Comparison of ENCODE assay signal across 25 cellular contexts in genomic region chr2:238964544-238965113, GRCh38.
"Had no signal": no experiment of that assay in that cellular context is flagged by ENCODE, and none has a peak within 500 bp of the region (broad histone marks: within the 10 kb centered on the region; RNA-seq: fewer than 3 reads in every experiment).

No MANE protein-coding gene starts in this region.

- ATAC-seq: left colon, natural killer cell had no signal

- H3K27ac Mint-ChIP-seq: mesothelial cell of epicardium; natural killer cell; progenitor cell of endocrine pancreas; stimulated activated effector memory CD8-positive, alpha-beta T cell treated with anti-CD3 and anti-CD28 coated beads, Interleukin-12 subunit alpha, Interleukin-12 subunit beta, amount 100 ng/mL, for 72 hours; stimulated activated naive CD8-positive, alpha-beta T cell treated with anti-CD3 and anti-CD28 coated beads, Interleukin-15, Interleukin-2, amounts not matched to agents 100 ng/mL and 50 ng/mL, for 24 hours had no signal

- H3K9me3 Mint-ChIP-seq: natural killer cell; stimulated activated effector memory CD8-positive, alpha-beta T cell treated with anti-CD3 and anti-CD28 coated beads, Interleukin-12 subunit alpha, Interleukin-12 subunit beta, amount 100 ng/mL, for 72 hours; stimulated activated naive CD8-positive, alpha-beta T cell treated with anti-CD3 and anti-CD28 coated beads, Interleukin-15, Interleukin-2, amounts not matched to agents 100 ng/mL and 50 ng/mL, for 24 hours had no signal

- FAIRE-seq: kidney had no signal

- H3K4me3 Mint-ChIP-seq: mesothelial cell of epicardium; naive B cell; natural killer cell; neural crest cell; stimulated activated effector memory CD8-positive, alpha-beta T cell treated with anti-CD3 and anti-CD28 coated beads, Interleukin-12 subunit alpha, Interleukin-12 subunit beta, amount 100 ng/mL, for 72 hours; stimulated activated naive CD8-positive, alpha-beta T cell treated with anti-CD3 and anti-CD28 coated beads, Interleukin-15, Interleukin-2, amounts not matched to agents 100 ng/mL and 50 ng/mL, for 24 hours had no signal

- H3K4me1 Mint-ChIP-seq: natural killer cell; stimulated activated effector memory CD8-positive, alpha-beta T cell treated with anti-CD3 and anti-CD28 coated beads, Interleukin-12 subunit alpha, Interleukin-12 subunit beta, amount 100 ng/mL, for 72 hours had no signal

- H3K4me1 ChIP-seq: left ventricle myocardium inferior, parathyroid adenoma, right atrium auricular region, right lobe of liver, spleen, suprapubic skin, tibial artery, uterus had no signal

- H2AFZ ChIP-seq: parathyroid adenoma had no signal

- H3K79me2 ChIP-seq: parathyroid adenoma had no signal

- H3K36me3 Mint-ChIP-seq: mesothelial cell of epicardium; naive B cell; natural killer cell; stimulated activated effector memory CD8-positive, alpha-beta T cell treated with anti-CD3 and anti-CD28 coated beads, Interleukin-12 subunit alpha, Interleukin-12 subunit beta, amount 100 ng/mL, for 72 hours had no signal

- H3K27ac ChIP-seq: left ventricle myocardium inferior, parathyroid adenoma, right atrium auricular region, right lobe of liver, skin epidermis, spleen, suprapubic skin, thoracic aorta, tibial artery, uterus had no signal

- DNase-seq: hippocampal formation; kidney; left colon; left ventricle myocardium inferior; mesendoderm; naive B cell; natural killer cell; nucleus accumbens; right lobe of liver; spleen; stimulated activated CD4-positive, alpha-beta T cell treated with anti-CD3 and anti-CD28 coated beads, Interleukin-4, amount 100 ng/mL, for 24 hours; trophoblast cell; uterus had no signal

- H3K36me3 ChIP-seq: left ventricle myocardium inferior, right atrium auricular region, right lobe of liver, spleen, suprapubic skin, thoracic aorta, tibial artery, uterus had no signal

- H3K27me3 ChIP-seq: right atrium auricular region, right lobe of liver, uterus had no signal

- H3K4me3 ChIP-seq: left ventricle myocardium inferior, lung, right atrium auricular region, right lobe of liver, skin epidermis, spleen, suprapubic skin, thoracic aorta, tibial artery, uterus had no signal

- H3K9ac ChIP-seq: parathyroid adenoma had no signal

- H3K9me3 ChIP-seq: right atrium auricular region, right lobe of liver, suprapubic skin, thoracic aorta, tibial artery, uterus had no signal
